Comparison of ENCODE assay signal across 11 cellular contexts in genomic region chr15:76994001-76994400, GRCh38. TPM values are rescaled to one million over a fixed set of nuclear protein-coding genes. Genes with fewer than 3 reads are reported as not detected.
DNase-seq lines count a peak whose midpoint lies in the region; ATAC-seq, FAIRE-seq and TF ChIP-seq lines count a peak whose summit lies in the region.
"Had no signal": no experiment of that assay in that cellular context is flagged by ENCODE, and none has a peak within 500 bp of the region (broad histone marks: within the 10 kb centered on the region; RNA-seq: fewer than 3 reads in every experiment).

No MANE protein-coding gene starts in this region.

- H3K27ac Mint-ChIP-seq in MCF 10A (ENCODE audit: low read depth, unreplicated experiment) = no peak overlapping the region
- H3K27ac Mint-ChIP-seq in activated T-cell treated with anti-CD3 and anti-CD28 coated beads, Interleukin-2, amount 50 U/mL, for 72 hours = peak overlapping the region; percentile 91
- H3K27ac Mint-ChIP-seq in progenitor cell of endocrine pancreas = no peak overlapping the region

- no peak overlapping the region for H2AFZ ChIP-seq in mammary epithelial cell (ENCODE audit: low read depth, low read length)

- in situ Hi-C loops in mammary epithelial cell (cut with MboI; ENCODE audit: low sequenced_read_pairs in 2 of 2) = no loop called here

- H3K79me2 ChIP-seq in mammary epithelial cell (ENCODE audit: insufficient read depth, low read length) = no peaks in the 10 kb centered on the region

- POLR2A ChIA-PET in MCF 10A (lab: Yijun Ruan, JAX) = interaction anchor here (0.6 kb wide), 1 partner anchor 179 kb away, joined by 3 read pairs; no protein-coding TSS in a partner anchor

- no peaks in the 10 kb centered on the region for H3K9me3 Mint-ChIP-seq in MCF 10A (ENCODE audit: unreplicated experiment)
- H3K9me3 Mint-ChIP-seq in activated T-cell treated with anti-CD3 and anti-CD28 coated beads, Interleukin-2, amount 50 U/mL, for 72 hours = no peaks in the 10 kb centered on the region
- no peaks in the 10 kb centered on the region for H3K9me3 Mint-ChIP-seq in progenitor cell of endocrine pancreas (ENCODE audit: low read depth)

- FAIRE-seq in GM12892 (lab: Jason Lieb, UNC) = no peak
- FAIRE-seq: A204.1 had no signal

- TF ChIP-seq CTCF in MCF 10A (IDR thresholded peaks at IDR 0.05; ENCODE audit: unreplicated experiment) (no peak), mammary epithelial cell (conservative IDR thresholded peaks at IDR 0.05 in 1 of 2, IDR thresholded peaks at IDR 0.05 in 1 of 2; ENCODE audit: extremely low read depth in 1 of 2, insufficient read depth in 1 of 2, low read depth in 1 of 2, low read length in 2 of 2) (no peak), upper lobe of right lung (IDR thresholded peaks at IDR 0.05) (no peak), progenitor cell of endocrine pancreas (IDR thresholded peaks at IDR 0.05; ENCODE audit: unreplicated experiment) (no peak)

- CTCF ChIA-PET in MCF 10A (lab: Yijun Ruan, JAX) = interaction anchor here (0.6 kb wide), 1 partner anchor 19 kb away, joined by 4 read pairs; no protein-coding TSS in a partner anchor
- CTCF ChIA-PET in mammary epithelial cell (lab: Charles Lee; ENCODE audit: low non-redundant PET) = no interaction called here

- no peaks in the 10 kb centered on the region for H4K20me1 ChIP-seq in mammary epithelial cell (ENCODE audit: insufficient read depth, low read length)

- DNase-seq in MCF 10A (ENCODE audit: unreplicated experiment) (peak; percentile 21), mammary epithelial cell (no peak), left colon (peak; percentile 28 to 46), upper lobe of right lung (peak; percentile 69), progenitor cell of endocrine pancreas (ENCODE audit: low spot score, unreplicated experiment) (no peak), GM12892 (ENCODE audit: insufficient read length) (no peak)
- peak; percentile 80 to 82 for DNase-seq in activated T-cell treated with anti-CD3 and anti-CD28 coated beads, Interleukin-2, amount 50 U/mL, for 72 hours
- DNase-seq: SIG-M5 had no signal

- 100% methylated on average over 8 of the region's 8 CpGs for WGBS in mammary epithelial cell (ENCODE audit: low coverage, missing lambda C conversion rate)

- H3K4me1 Mint-ChIP-seq in MCF 10A (ENCODE audit: insufficient read depth, unreplicated experiment) (no peaks in the 10 kb centered on the region), progenitor cell of endocrine pancreas (ENCODE audit: low read depth) (peaks cover 7% of the 10 kb centered on the region)
- H3K4me1 Mint-ChIP-seq in activated T-cell treated with anti-CD3 and anti-CD28 coated beads, Interleukin-2, amount 50 U/mL, for 72 hours (ENCODE audit: low read depth) = peaks cover 74% of the 10 kb centered on the region

- H3K4me3 ChIP-seq in mammary epithelial cell (replicated peaks in 1 of 3; ENCODE audit: insufficient read depth in 1 of 3, low read depth in 2 of 3, low read length in 3 of 3) (no peak overlapping the region), upper lobe of right lung (no peak overlapping the region)

- H3K27me3 ChIP-seq in mammary epithelial cell (ENCODE audit: insufficient read depth, low read length) = no peaks in the 10 kb centered on the region
- no peaks in the 10 kb centered on the region for H3K27me3 ChIP-seq in upper lobe of right lung
- H3K27me3 ChIP-seq: dorsolateral prefrontal cortex had no signal

- H3K27me3 Mint-ChIP-seq in MCF 10A (ENCODE audit: insufficient read depth, unreplicated experiment) = no peaks in the 10 kb centered on the region
- no peaks in the 10 kb centered on the region for H3K27me3 Mint-ChIP-seq in activated T-cell treated with anti-CD3 and anti-CD28 coated beads, Interleukin-2, amount 50 U/mL, for 72 hours (ENCODE audit: low read depth)
- H3K27me3 Mint-ChIP-seq in progenitor cell of endocrine pancreas = peaks cover 23% of the 10 kb centered on the region

- no peaks in the 10 kb centered on the region for H3K9me3 ChIP-seq in mammary epithelial cell (replicated peaks; ENCODE audit: insufficient read depth, low read length)
- no peaks in the 10 kb centered on the region for H3K9me3 ChIP-seq in upper lobe of right lung

- H3K4me3 Mint-ChIP-seq in MCF 10A (ENCODE audit: unreplicated experiment) (no peak overlapping the region), progenitor cell of endocrine pancreas (ENCODE audit: low read depth) (no peak overlapping the region)
- peak overlapping the region; percentile 96 to 98 for H3K4me3 Mint-ChIP-seq in activated T-cell treated with anti-CD3 and anti-CD28 coated beads, Interleukin-2, amount 50 U/mL, for 72 hours

- dilution Hi-C loops in mammary epithelial cell (cut with HindIII; ENCODE audit: low sequenced_read_pairs) = no loop called here

- peak; percentile 62 to 63 for ATAC-seq in activated T-cell treated with anti-CD3 and anti-CD28 coated beads, Interleukin-2, amount 50 U/mL, for 72 hours (replicated peaks in 1 of 2)
- ATAC-seq in left colon (peak; percentile 58), upper lobe of right lung (peak; percentile 53), GM19351 (IDR thresholded peaks at IDR 0.05; ENCODE audit: unreplicated experiment) (no peak)

- TF ChIP-seq POLR2A in GM12892 (IDR thresholded peaks at IDR 0.05; ENCODE audit: low read depth, low read length) = no peak

- no peak overlapping the region for H3K27ac ChIP-seq in mammary epithelial cell (ENCODE audit: insufficient read depth, low read depth, low read length)
- peak overlapping the region; percentile 77 for H3K27ac ChIP-seq in upper lobe of right lung

- H3K9ac ChIP-seq in mammary epithelial cell (ENCODE audit: insufficient read depth, low read length) = no peak overlapping the region

- H3K36me3 ChIP-seq in mammary epithelial cell (ENCODE audit: insufficient read depth, low read length) = no peaks in the 10 kb centered on the region
- no peaks in the 10 kb centered on the region for H3K36me3 ChIP-seq in upper lobe of right lung

- BruUV-seq in MCF 10A (replicated peaks; lab: Mats Ljungman, UMichigan) (no TSS peak), mammary epithelial cell (replicated peaks; lab: Mats Ljungman, UMichigan) (no TSS peak)

- H3K4me1 ChIP-seq in mammary epithelial cell (ENCODE audit: insufficient read depth, low read length) (peaks cover 26% of the 10 kb centered on the region), upper lobe of right lung (peaks cover 5% of the 10 kb centered on the region)

- H3K36me3 Mint-ChIP-seq in MCF 10A (ENCODE audit: insufficient read depth, unreplicated experiment) = no peaks in the 10 kb centered on the region
- peaks cover 2 to 6% of the 10 kb centered on the region in 2 donors for H3K36me3 Mint-ChIP-seq in activated T-cell treated with anti-CD3 and anti-CD28 coated beads, Interleukin-2, amount 50 U/mL, for 72 hours (ENCODE audit: insufficient read depth in 2 of 2)
- H3K36me3 Mint-ChIP-seq in progenitor cell of endocrine pancreas (ENCODE audit: insufficient read depth) = no peaks in the 10 kb centered on the region

- no peak overlapping the region for H3K4me2 ChIP-seq in mammary epithelial cell (ENCODE audit: insufficient read depth, low read depth, low read length)

- intact Hi-C loops in MCF 10A (cut with micrococcal nuclease) (no loop called here), mammary epithelial cell (cut with micrococcal nuclease) (no loop called here), left colon (cut with DNase I, micrococcal nuclease) (no loop called here), upper lobe of right lung (cut with DNase I) (no loop called here)

RNA-seq across cellular contexts. Expression of gene PSTPIP1, which starts 0.9 kb away (rescaled TPM):
- 1.2 TPM in 2 replicates for total RNA-seq in MCF 10A (2022)
- 1 to 10 TPM in 1 of 2 donors, under 1 TPM in 1; 0.67 to 3.5 TPM for total RNA-seq in mammary epithelial cell
- polyA plus RNA-seq in mammary epithelial cell = 2.1 TPM
- polyA minus RNA-seq in mammary epithelial cell = 3.3 TPM
- total RNA-seq in activated T-cell treated with anti-CD3 and anti-CD28 coated beads, Interleukin-2, amount 50 U/mL, for 72 hours = 100 to 1,000 TPM; 141 to 152 TPM
- total RNA-seq in left colon = 1 to 10 TPM; 1.6 to 7.2 TPM
- 16.0 TPM for total RNA-seq in upper lobe of right lung
- total RNA-seq in progenitor cell of endocrine pancreas = not detected in 2 replicates
- polyA plus RNA-seq in GM12892 (2012; ENCODE audit: missing spikeins) = 6.4 TPM

Comparison
In these comparisons a context has a peak if more than half of its experiments do, and no peak if none do; other contexts are left out.
1. DNase-seq: peak in MCF 10A (single experiment), activated T-cell treated with anti-CD3 and anti-CD28 coated beads, Interleukin-2, amount 50 U/mL, for 72 hours (2 of 2), left colon (2 of 2) and upper lobe of right lung (single experiment); none in mammary epithelial cell (single experiment), progenitor cell of endocrine pancreas (single experiment) and GM12892 (single experiment).
2. H3K4me3 Mint-ChIP-seq: peak in activated T-cell treated with anti-CD3 and anti-CD28 coated beads, Interleukin-2, amount 50 U/mL, for 72 hours (2 of 2); none in MCF 10A (single experiment) and progenitor cell of endocrine pancreas (single experiment).